ENCODE assay signal across 10 cellular contexts in the genomic region with DNA sequence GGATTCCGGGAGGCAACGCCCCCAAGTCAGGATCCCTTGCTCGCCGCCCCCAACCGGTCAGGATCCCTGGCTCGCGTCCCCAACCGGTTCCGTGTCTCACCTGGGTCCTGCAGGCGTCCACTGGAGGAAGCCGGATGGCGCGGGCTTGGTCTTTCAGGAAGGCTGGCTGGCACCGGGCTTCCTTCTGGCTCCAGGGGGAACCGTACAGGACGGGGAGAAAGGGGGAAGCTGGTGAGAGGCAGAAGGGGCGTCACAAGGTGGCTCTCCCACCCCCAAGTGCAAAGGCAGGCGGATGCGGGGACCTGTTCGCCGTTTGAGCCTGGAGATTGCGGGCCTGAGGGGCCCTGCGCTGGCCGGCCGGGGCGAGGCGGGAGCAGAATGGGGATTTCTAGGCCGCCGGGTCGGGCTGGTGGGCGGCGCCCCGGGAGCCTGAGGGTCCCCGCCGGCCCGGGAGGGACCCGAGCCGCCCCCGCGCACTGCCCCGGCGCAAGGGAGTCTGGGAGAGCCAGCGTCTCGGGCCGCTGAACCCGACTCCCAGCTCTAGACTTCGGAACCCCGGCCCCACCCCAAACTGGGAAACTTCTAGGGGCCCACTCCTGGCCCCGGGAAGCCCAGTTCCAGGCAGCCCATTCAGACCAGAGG.
DNase-seq lines count a peak whose midpoint lies in the region; ATAC-seq, FAIRE-seq and TF ChIP-seq lines count a peak whose summit lies in the region.
"Had no signal": no experiment of that assay in that cellular context is flagged by ENCODE, and none has a peak within 500 bp of the region (broad histone marks: within the 10 kb centered on the region; RNA-seq: fewer than 3 reads in every experiment).

No MANE protein-coding gene starts in this region.

- DNase-seq in GM23338 (ENCODE audit: low spot score) (peak; percentile 57), astrocyte (ENCODE audit: low read depth) (no peak), small intestine (peak; percentile 39), H54 (ENCODE audit: insufficient read length, low spot score) (no peak), RKO (ENCODE audit: low spot score) (no peak)
- DNase-seq: natural killer cell had no signal

- H3K27ac Mint-ChIP-seq in GM23338 = no peak overlapping the region
- peak overlapping the region; percentile 66 for H3K27ac Mint-ChIP-seq in astrocyte (ENCODE audit: unreplicated experiment)
- H3K27ac Mint-ChIP-seq: natural killer cell had no signal

- H3K79me2 ChIP-seq in GM23338 (replicated peaks; ENCODE audit: insufficient read depth) = no peaks in the 10 kb centered on the region
- peaks cover 26% of the 10 kb centered on the region for H3K79me2 ChIP-seq in astrocyte (ENCODE audit: insufficient read depth, low read length)

- H3K4me2 ChIP-seq in GM23338 (peak overlapping the region; percentile 78), astrocyte (ENCODE audit: low read length) (peak overlapping the region; percentile 89)

- H3K9me3 Mint-ChIP-seq in GM23338 (no peaks in the 10 kb centered on the region), astrocyte (ENCODE audit: unreplicated experiment) (no peaks in the 10 kb centered on the region)
- H3K9me3 Mint-ChIP-seq: natural killer cell had no signal

- no peak for TF ChIP-seq POLR2A in H54 (IDR thresholded peaks at IDR 0.05; ENCODE audit: low read depth, low read length)

- 0 out of 2 replicates have a peak, but pooled peaks cover 5% of the 10 kb centered on the region for H3F3A ChIP-seq in GM23338 (replicated peaks; ENCODE audit: low read depth)

- H3K9me2 ChIP-seq in GM23338 (ENCODE audit: insufficient read depth) = no peaks in the 10 kb centered on the region

- no peak overlapping the region for H3K9ac ChIP-seq in astrocyte (ENCODE audit: low read length)
- peak overlapping the region; percentile 61; the same call in 1 of the 2 replicates for H3K9ac ChIP-seq in iPS-20b (ENCODE audit: low read depth, low read length)

- H4K20me1 ChIP-seq in GM23338 (replicated peaks; ENCODE audit: insufficient read depth) = no peaks in the 10 kb centered on the region
- H4K20me1 ChIP-seq in astrocyte (ENCODE audit: insufficient read depth, low read length) = no peaks in the 10 kb centered on the region

- H3K27ac ChIP-seq in GM23338 (ENCODE audit: low read depth) (no peak overlapping the region), astrocyte (ENCODE audit: low read depth, low read length) (no peak overlapping the region), iPS-20b (ENCODE audit: low read length) (no peak overlapping the region), small intestine (ENCODE audit: low read depth in 1 of 2, low read length in 1 of 2) (no peak overlapping the region)
- H3K27ac ChIP-seq: ascending aorta had no signal

- TF ChIP-seq CTCF in GM23338 (conservative IDR thresholded peaks at IDR 0.05; ENCODE audit: low read depth in 2 of 2) (no peak), astrocyte (IDR thresholded peaks at IDR 0.05; ENCODE audit: insufficient read depth, low read depth, low read length) (no peak)

- H3K27me3 Mint-ChIP-seq in GM23338 (ENCODE audit: insufficient read depth, low read depth, poor library complexity) = peaks cover 54% of the 10 kb centered on the region
- no peaks in the 10 kb centered on the region for H3K27me3 Mint-ChIP-seq in astrocyte (ENCODE audit: low read depth, unreplicated experiment)

- H3K4me1 Mint-ChIP-seq in GM23338 (peaks cover 44% of the 10 kb centered on the region), astrocyte (ENCODE audit: low read depth, unreplicated experiment) (peaks cover 18% of the 10 kb centered on the region)

- H3K36me3 ChIP-seq in GM23338 (ENCODE audit: insufficient read depth) (no peaks in the 10 kb centered on the region), astrocyte (ENCODE audit: insufficient read depth, low read length) (peaks cover 4% of the 10 kb centered on the region), iPS-20b (ENCODE audit: insufficient read depth, low read depth, low read length) (no peaks in the 10 kb centered on the region), small intestine (ENCODE audit: control insufficient read depth in 2 of 2, insufficient read depth in 2 of 2, low read length in 2 of 2) (no peaks in the 10 kb centered on the region)
- H3K36me3 ChIP-seq: ascending aorta had no signal

- 7 to 41% (median 15%) methylated on average over 26 to 49 of the region's 49 CpGs for WGBS in small intestine, 3 donors

- H3K9me3 ChIP-seq in astrocyte (ENCODE audit: insufficient read depth, low read depth, low read length) (no peaks in the 10 kb centered on the region), iPS-20b (ENCODE audit: insufficient read depth, low read depth, low read length) (no peaks in the 10 kb centered on the region), small intestine (ENCODE audit: control insufficient read depth, low read depth) (no peaks in the 10 kb centered on the region)
- H3K9me3 ChIP-seq: ascending aorta had no signal

- FAIRE-seq in astrocyte (lab: Jason Lieb, UNC) (no peak), small intestine (lab: Jason Lieb, UNC) (no peak), H54 (lab: Jason Lieb, UNC) (no peak)

- peaks cover 47% of the 10 kb centered on the region for H3K4me1 ChIP-seq in GM23338 (ENCODE audit: insufficient read depth)
- H3K4me1 ChIP-seq in astrocyte (ENCODE audit: insufficient read depth, low read length) = peaks cover 21% of the 10 kb centered on the region
- H3K4me1 ChIP-seq in iPS-20b (ENCODE audit: insufficient read depth, low read length) = peaks cover 20% of the 10 kb centered on the region; the same call in 1 of the 2 replicates
- no peaks in the 10 kb centered on the region for H3K4me1 ChIP-seq in small intestine (ENCODE audit: control insufficient read depth in 2 of 2, insufficient read depth in 1 of 2, low read depth in 1 of 2, low read length in 1 of 2)
- H3K4me1 ChIP-seq: ascending aorta had no signal

- H3K36me3 Mint-ChIP-seq in GM23338 (ENCODE audit: low read depth) (no peaks in the 10 kb centered on the region), astrocyte (ENCODE audit: low read depth, unreplicated experiment) (peaks cover 7% of the 10 kb centered on the region)
- H3K36me3 Mint-ChIP-seq: natural killer cell had no signal

- H2AFZ ChIP-seq in GM23338 (peak overlapping the region; percentile 47; the same call in 1 of the 2 replicates), astrocyte (ENCODE audit: low read depth, low read length) (peak overlapping the region; percentile 18)

- ATAC-seq in GM23338 = peak; percentile 16
- ATAC-seq in GM18873 (IDR thresholded peaks at IDR 0.05; ENCODE audit: low FRiP score, unreplicated experiment) = no peak
- ATAC-seq in HG03159 (IDR thresholded peaks at IDR 0.05; ENCODE audit: unreplicated experiment) = no peak
- ATAC-seq: natural killer cell had no signal

- H3K27me3 ChIP-seq in GM23338 (ENCODE audit: insufficient read depth) = peaks cover 41% of the 10 kb centered on the region
- no peaks in the 10 kb centered on the region for H3K27me3 ChIP-seq in astrocyte (ENCODE audit: insufficient read depth, low read length)
- peaks cover 60% of the 10 kb centered on the region; the same call in 1 of the 2 replicates for H3K27me3 ChIP-seq in iPS-20b (ENCODE audit: insufficient read depth, low read length)
- H3K27me3 ChIP-seq in small intestine (ENCODE audit: control insufficient read depth in 2 of 2, insufficient read depth in 2 of 2, low read length in 2 of 2) = no peaks in the 10 kb centered on the region
- H3K27me3 ChIP-seq: ascending aorta had no signal

- H3K4me3 Mint-ChIP-seq in GM23338 (peak overlapping the region; percentile 77), astrocyte (ENCODE audit: unreplicated experiment) (peak overlapping the region; percentile 68)
- H3K4me3 Mint-ChIP-seq: natural killer cell had no signal

- H3K4me3 ChIP-seq in GM23338 = peak overlapping the region; percentile 59
- no peak overlapping the region for H3K4me3 ChIP-seq in astrocyte (ENCODE audit: insufficient read depth, low read depth, low read length)
- peak overlapping the region; percentile 59; the same call in 1 of the 2 replicates for H3K4me3 ChIP-seq in iPS-20b (ENCODE audit: low read length)
- peak overlapping the region in 1 of 2 donors; percentile 44 for H3K4me3 ChIP-seq in small intestine (ENCODE audit: low read depth in 1 of 2, low read length in 2 of 2)

TF ChIP-seq in GM23338, 12 proteins besides CTCF, POLR2A, EP300 and RAD21 (continues in another document):
- TF ChIP-seq EZH2phosphoT487 (IDR thresholded peaks at IDR 0.05; ENCODE audit: unreplicated experiment) = no peak
- TF ChIP-seq ZNF114 (CRISPR knock-in tag; IDR thresholded peaks at IDR 0.05) = no peak
- TF ChIP-seq, protein P1, sequence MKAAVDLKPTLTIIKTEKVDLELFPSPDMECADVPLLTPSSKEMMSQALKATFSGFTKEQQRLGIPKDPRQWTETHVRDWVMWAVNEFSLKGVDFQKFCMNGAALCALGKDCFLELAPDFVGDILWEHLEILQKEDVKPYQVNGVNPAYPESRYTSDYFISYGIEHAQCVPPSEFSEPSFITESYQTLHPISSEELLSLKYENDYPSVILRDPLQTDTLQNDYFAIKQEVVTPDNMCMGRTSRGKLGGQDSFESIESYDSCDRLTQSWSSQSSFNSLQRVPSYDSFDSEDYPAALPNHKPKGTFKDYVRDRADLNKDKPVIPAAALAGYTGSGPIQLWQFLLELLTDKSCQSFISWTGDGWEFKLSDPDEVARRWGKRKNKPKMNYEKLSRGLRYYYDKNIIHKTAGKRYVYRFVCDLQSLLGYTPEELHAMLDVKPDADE (IDR thresholded peaks at IDR 0.05) = no peak
- no peak for TF ChIP-seq NANOG (IDR thresholded peaks at IDR 0.05; ENCODE audit: borderline replicate concordance)
- TF ChIP-seq CREB1 (CRISPR knock-in tag; IDR thresholded peaks at IDR 0.05; ENCODE audit: low read depth) = no peak

Comparison
In these comparisons a context has a peak if more than half of its experiments do, and no peak if none do; other contexts are left out.
1. DNase-seq: peak in GM23338 (single experiment) and small intestine (single experiment); none in astrocyte (single experiment), H54 (single experiment) and RKO (single experiment).